ENCODE assay signal across 29 cellular contexts in genomic region chr15:98692213-98692612, GRCh38.
"Had no signal": no experiment of that assay in that cellular context is flagged by ENCODE, and none has a peak within 500 bp of the region (broad histone marks: within the 10 kb centered on the region; RNA-seq: fewer than 3 reads in every experiment).

No MANE protein-coding gene starts in this region.

- ATAC-seq: left colon; left lung; naive thymus-derived CD8-positive, alpha-beta T cell; pancreas; right cardiac atrium; stimulated activated effector memory CD8-positive, alpha-beta T cell treated with anti-CD3 and anti-CD28 coated beads, Interleukin-12 subunit alpha, Interleukin-12 subunit beta, amount 100 ng/mL, for 72 hours; upper lobe of right lung had no signal

- H3K27ac ChIP-seq: left lung, lower lobe of right lung, pancreas, prostate gland, sigmoid colon, spleen, transverse colon, upper lobe of right lung had no signal

- H3K27ac Mint-ChIP-seq: immature natural killer cell; nephron; stimulated activated effector memory CD8-positive, alpha-beta T cell treated with anti-CD3 and anti-CD28 coated beads, Interleukin-12 subunit alpha, Interleukin-12 subunit beta, amount 100 ng/mL, for 72 hours; stimulated activated naive CD8-positive, alpha-beta T cell treated with anti-CD3 and anti-CD28 coated beads, Interleukin-15, Interleukin-2, amounts not matched to agents 100 ng/mL and 50 ng/mL, for 24 hours had no signal

- H3K36me3 Mint-ChIP-seq: immature natural killer cell; naive thymus-derived CD8-positive, alpha-beta T cell; stimulated activated effector memory CD8-positive, alpha-beta T cell treated with anti-CD3 and anti-CD28 coated beads, Interleukin-12 subunit alpha, Interleukin-12 subunit beta, amount 100 ng/mL, for 72 hours had no signal

- H3K27me3 Mint-ChIP-seq: naive thymus-derived CD8-positive, alpha-beta T cell; stimulated activated naive CD8-positive, alpha-beta T cell treated with anti-CD3 and anti-CD28 coated beads, Interleukin-15, Interleukin-2, amounts not matched to agents 100 ng/mL and 50 ng/mL, for 24 hours had no signal

- H3K4me3 Mint-ChIP-seq: immature natural killer cell; nephron; neural crest cell; stimulated activated effector memory CD8-positive, alpha-beta T cell treated with anti-CD3 and anti-CD28 coated beads, Interleukin-12 subunit alpha, Interleukin-12 subunit beta, amount 100 ng/mL, for 72 hours; stimulated activated naive CD8-positive, alpha-beta T cell treated with anti-CD3 and anti-CD28 coated beads, Interleukin-15, Interleukin-2, amounts not matched to agents 100 ng/mL and 50 ng/mL, for 24 hours had no signal

- DNase-seq: hypothalamus; immature natural killer cell; kidney; left colon; left lung; lower lobe of right lung; mammary epithelial cell; mesenchymal stem cell; naive thymus-derived CD8-positive, alpha-beta T cell; nucleus accumbens; pancreas; posterior cingulate gyrus; retina; right cardiac atrium; sigmoid colon; small intestine; spleen; stimulated activated CD4-positive, alpha-beta T cell treated with anti-CD3 and anti-CD28 coated beads, Interleukin-4, amount 100 ng/mL, for 24 hours; stimulated activated naive CD4-positive, alpha-beta T cell; substantia nigra; transverse colon; upper lobe of right lung had no signal

- H3K27me3 ChIP-seq: left lung, pancreas, sigmoid colon, spleen, transverse colon, upper lobe of right lung had no signal

- H3K9me3 Mint-ChIP-seq: immature natural killer cell; naive thymus-derived CD8-positive, alpha-beta T cell; nephron; neural crest cell; stimulated activated effector memory CD8-positive, alpha-beta T cell treated with anti-CD3 and anti-CD28 coated beads, Interleukin-12 subunit alpha, Interleukin-12 subunit beta, amount 100 ng/mL, for 72 hours; stimulated activated naive CD8-positive, alpha-beta T cell treated with anti-CD3 and anti-CD28 coated beads, Interleukin-15, Interleukin-2, amounts not matched to agents 100 ng/mL and 50 ng/mL, for 24 hours had no signal

- H3K4me1 ChIP-seq: prostate gland had no signal

- H3K4me3 ChIP-seq: left lung, lower lobe of right lung, pancreas, prostate gland, sigmoid colon, spleen, transverse colon, upper lobe of right lung had no signal

- H3K36me3 ChIP-seq: left lung, lower lobe of right lung, pancreas, prostate gland, sigmoid colon, spleen, transverse colon, upper lobe of right lung had no signal

- H3K9me3 ChIP-seq: left lung, lower lobe of right lung, pancreas, prostate gland, sigmoid colon, spleen, transverse colon, upper lobe of right lung had no signal

- FAIRE-seq: islet of Langerhans, kidney, pancreas, small intestine, urothelium cell line had no signal
